9 cellular contexts compared by ENCODE assay signal in the genomic region with DNA sequence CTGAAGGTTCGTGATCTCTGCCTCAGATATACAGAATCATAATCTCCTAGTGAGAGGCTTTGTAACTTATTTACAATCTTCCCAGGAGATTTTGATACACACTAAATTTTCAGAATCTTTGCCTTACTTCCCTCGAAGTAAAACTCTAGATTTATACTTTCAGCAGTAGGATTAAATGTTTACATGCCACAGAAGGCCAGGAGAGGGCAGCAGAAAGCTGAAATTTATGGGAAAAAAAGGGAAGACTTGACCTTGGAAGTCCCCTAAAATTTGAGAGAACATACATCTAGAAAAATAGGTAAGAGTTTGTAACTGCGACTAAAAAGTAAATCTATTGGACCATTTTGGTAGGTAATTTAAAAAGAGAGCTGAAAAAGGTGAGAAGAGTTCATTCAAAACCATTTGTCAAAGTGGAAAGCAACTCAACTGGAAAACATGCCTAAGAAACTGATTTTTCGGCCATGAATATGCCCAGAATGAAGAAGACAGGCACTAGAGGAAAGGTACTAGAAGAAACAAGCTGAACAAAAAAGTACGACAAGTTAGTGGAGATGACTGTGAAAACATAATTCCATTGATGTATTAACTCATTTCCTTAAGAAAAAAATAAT.
A peak's percentile ranks its signal among the peaks of the same experiment; 100 is the strongest.
DNase-seq lines count a peak whose midpoint lies in the region; ATAC-seq and TF ChIP-seq lines count a peak whose summit lies in the region.
"Had no signal": no experiment of that assay in that cellular context is flagged by ENCODE, and none has a peak within 500 bp of the region (broad histone marks: within the 10 kb centered on the region; RNA-seq: fewer than 3 reads in every experiment).

No MANE protein-coding gene starts in this region.

- H3K4me1 Mint-ChIP-seq in activated CD8-positive, alpha-beta T cell treated with anti-CD3 and anti-CD28 coated beads for 36 hours (ENCODE audit: low read depth) = no peaks in the 10 kb centered on the region
- no peaks in the 10 kb centered on the region for H3K4me1 Mint-ChIP-seq in activated CD8-positive, alpha-beta T cell treated with anti-CD3 and anti-CD28 coated beads, Interleukin-2, amount 10 ng/mL, durations not matched to agents 7 days and 5 days (ENCODE audit: low read depth)
- H3K4me1 Mint-ChIP-seq: activated naive CD8-positive, alpha-beta T cell treated with anti-CD3 and anti-CD28 coated beads, Interleukin-2, amount 10 ng/mL, durations not matched to agents 7 days and 5 days had no signal

- CTCF ChIA-PET in activated CD8-positive, alpha-beta T cell treated with anti-CD3 and anti-CD28 coated beads for 36 hours (lab: Charles Lee) = interaction anchor here (0.6 kb wide), 1 partner anchor 1374 kb away, joined by 3 read pairs; no protein-coding TSS in a partner anchor
- CTCF ChIA-PET in activated CD8-positive, alpha-beta T cell treated with anti-CD3 and anti-CD28 coated beads, Interleukin-2, amount 10 ng/mL, durations not matched to agents 7 days and 5 days (lab: Charles Lee) = no interaction called here

- no peak overlapping the region for H3K27ac Mint-ChIP-seq in activated CD8-positive, alpha-beta T cell treated with anti-CD3 and anti-CD28 coated beads for 36 hours
- no peak overlapping the region for H3K27ac Mint-ChIP-seq in activated CD8-positive, alpha-beta T cell treated with anti-CD3 and anti-CD28 coated beads, Interleukin-2, amount 10 ng/mL, durations not matched to agents 7 days and 5 days
- H3K27ac Mint-ChIP-seq: activated naive CD8-positive, alpha-beta T cell treated with anti-CD3 and anti-CD28 coated beads, Interleukin-2, amount 10 ng/mL, durations not matched to agents 7 days and 5 days had no signal

- no peak for ATAC-seq in activated CD8-positive, alpha-beta T cell treated with anti-CD3 and anti-CD28 coated beads for 36 hours
- ATAC-seq in activated CD8-positive, alpha-beta T cell treated with anti-CD3 and anti-CD28 coated beads, Interleukin-2, amount 10 ng/mL, durations not matched to agents 7 days and 5 days = no peak

- H3K27ac ChIP-seq in ovary = no peak overlapping the region

- H3K9me3 Mint-ChIP-seq in activated CD8-positive, alpha-beta T cell treated with anti-CD3 and anti-CD28 coated beads for 36 hours = no peaks in the 10 kb centered on the region
- H3K9me3 Mint-ChIP-seq in activated CD8-positive, alpha-beta T cell treated with anti-CD3 and anti-CD28 coated beads, Interleukin-2, amount 10 ng/mL, durations not matched to agents 7 days and 5 days (ENCODE audit: insufficient read depth) = no peaks in the 10 kb centered on the region
- H3K9me3 Mint-ChIP-seq: activated naive CD8-positive, alpha-beta T cell treated with anti-CD3 and anti-CD28 coated beads, Interleukin-2, amount 10 ng/mL, durations not matched to agents 7 days and 5 days had no signal

- H3K27me3 Mint-ChIP-seq in activated CD8-positive, alpha-beta T cell treated with anti-CD3 and anti-CD28 coated beads for 36 hours = no peaks in the 10 kb centered on the region
- no peaks in the 10 kb centered on the region for H3K27me3 Mint-ChIP-seq in activated CD8-positive, alpha-beta T cell treated with anti-CD3 and anti-CD28 coated beads, Interleukin-2, amount 10 ng/mL, durations not matched to agents 7 days and 5 days (ENCODE audit: low read depth)
- H3K27me3 Mint-ChIP-seq: activated naive CD8-positive, alpha-beta T cell treated with anti-CD3 and anti-CD28 coated beads, Interleukin-2, amount 10 ng/mL, durations not matched to agents 7 days and 5 days had no signal

- intact Hi-C loops in activated CD8-positive, alpha-beta T cell treated with anti-CD3 and anti-CD28 coated beads for 36 hours (cut with micrococcal nuclease) = no loop called here
- intact Hi-C loops in ovary (cut with DNase I) = no loop called here

- no peaks in the 10 kb centered on the region for H3K9me3 ChIP-seq in ovary

- no peak for TF ChIP-seq EP300 in ovary (IDR thresholded peaks at IDR 0.05)

- WGBS in ovary, 3 donors = 55 to 57% (median 57%) methylated on average over 5 of the region's 5 CpGs

- H3K27me3 ChIP-seq in ovary = no peaks in the 10 kb centered on the region

- POLR2A ChIA-PET in activated CD8-positive, alpha-beta T cell treated with anti-CD3 and anti-CD28 coated beads for 36 hours (lab: Charles Lee) = no interaction called here
- POLR2A ChIA-PET in activated CD8-positive, alpha-beta T cell treated with anti-CD3 and anti-CD28 coated beads, Interleukin-2, amount 10 ng/mL, durations not matched to agents 7 days and 5 days (lab: Charles Lee) = interaction anchor here (0.7 kb wide), 1 partner anchor 55 kb away, joined by 3 read pairs; no protein-coding TSS in a partner anchor

- H3K36me3 Mint-ChIP-seq in activated CD8-positive, alpha-beta T cell treated with anti-CD3 and anti-CD28 coated beads for 36 hours (ENCODE audit: low read depth) = no peaks in the 10 kb centered on the region
- no peaks in the 10 kb centered on the region for H3K36me3 Mint-ChIP-seq in activated CD8-positive, alpha-beta T cell treated with anti-CD3 and anti-CD28 coated beads, Interleukin-2, amount 10 ng/mL, durations not matched to agents 7 days and 5 days (ENCODE audit: low read depth)
- H3K36me3 Mint-ChIP-seq: activated naive CD8-positive, alpha-beta T cell treated with anti-CD3 and anti-CD28 coated beads, Interleukin-2, amount 10 ng/mL, durations not matched to agents 7 days and 5 days had no signal

- TF ChIP-seq CTCF in activated CD8-positive, alpha-beta T cell treated with anti-CD3 and anti-CD28 coated beads for 36 hours (IDR thresholded peaks at IDR 0.05) = peak; percentile 19
- TF ChIP-seq CTCF in epithelial cell of esophagus (IDR thresholded peaks at IDR 0.05; ENCODE audit: insufficient read depth, low read depth, low read length, missing control alignments) = peak; percentile 58
- TF ChIP-seq CTCF in ovary (IDR thresholded peaks at IDR 0.05) = no peak

- no peak overlapping the region for H3K4me3 Mint-ChIP-seq in activated CD8-positive, alpha-beta T cell treated with anti-CD3 and anti-CD28 coated beads for 36 hours
- H3K4me3 Mint-ChIP-seq in activated CD8-positive, alpha-beta T cell treated with anti-CD3 and anti-CD28 coated beads, Interleukin-2, amount 10 ng/mL, durations not matched to agents 7 days and 5 days = no peak overlapping the region
- H3K4me3 Mint-ChIP-seq: activated naive CD8-positive, alpha-beta T cell treated with anti-CD3 and anti-CD28 coated beads, Interleukin-2, amount 10 ng/mL, durations not matched to agents 7 days and 5 days had no signal

- no peak for TF ChIP-seq POLR2A in ovary (IDR thresholded peaks at IDR 0.05)

- no peaks in the 10 kb centered on the region for H3K4me1 ChIP-seq in ovary (ENCODE audit: insufficient read depth)

- no peaks in the 10 kb centered on the region for H3K36me3 ChIP-seq in ovary

- H3K4me3 ChIP-seq in epithelial cell of esophagus (ENCODE audit: low read length) (no peak overlapping the region), ovary (no peak overlapping the region)

- DNase-seq in activated CD8-positive, alpha-beta T cell treated with anti-CD3 and anti-CD28 coated beads for 36 hours = peak; percentile 15
- DNase-seq in activated CD8-positive, alpha-beta T cell treated with anti-CD3 and anti-CD28 coated beads, Interleukin-2, amount 10 ng/mL, durations not matched to agents 7 days and 5 days = no peak
- DNase-seq in NCI-H526 (lab: John Stamatoyannopoulos, UW) (peak; percentile 45 to 60), epithelial cell of esophagus (ENCODE audit: low read depth) (peak; percentile 25), renal cortical epithelial cell (ENCODE audit: low read depth) (peak; percentile 25), NCI-H187 (lab: John Stamatoyannopoulos, UW) (no peak), ovary (no peak)
- DNase-seq in central memory CD4-positive, alpha-beta T cell = no peak
- DNase-seq: activated naive CD8-positive, alpha-beta T cell treated with anti-CD3 and anti-CD28 coated beads, Interleukin-2, amount 10 ng/mL, durations not matched to agents 7 days and 5 days had no signal

Comparison
In these comparisons a context has a peak if more than half of its experiments do, and no peak if none do; other contexts are left out.
1. DNase-seq: peak in activated CD8-positive, alpha-beta T cell treated with anti-CD3 and anti-CD28 coated beads for 36 hours (single experiment), NCI-H526 (2 of 2), epithelial cell of esophagus (single experiment) and renal cortical epithelial cell (single experiment); none in activated CD8-positive, alpha-beta T cell treated with anti-CD3 and anti-CD28 coated beads, Interleukin-2, amount 10 ng/mL, durations not matched to agents 7 days and 5 days (single experiment), NCI-H187 (0 of 2), ovary (0 of 5) and central memory CD4-positive, alpha-beta T cell (single experiment).
2. CTCF ChIP-seq: peak in activated CD8-positive, alpha-beta T cell treated with anti-CD3 and anti-CD28 coated beads for 36 hours (single experiment) and epithelial cell of esophagus (single experiment); none in ovary (0 of 3).